Comparison of ENCODE assay signal across 9 cellular contexts in genomic region chr6:147651249-147652063, GRCh38.
A peak's percentile ranks its signal among the peaks of the same experiment; 100 is the strongest.
DNase-seq lines count a peak whose midpoint lies in the region; ATAC-seq and TF ChIP-seq lines count a peak whose summit lies in the region.
"Had no signal": no experiment of that assay in that cellular context is flagged by ENCODE, and none has a peak within 500 bp of the region (broad histone marks: within the 10 kb centered on the region; RNA-seq: fewer than 3 reads in every experiment).

No MANE protein-coding gene starts in this region.

- H3K9me3 ChIP-seq in WERI-Rb-1 (ENCODE audit: severe bottlenecking): no peaks in the 10 kb centered on the region
- H3K9me3 ChIP-seq in heart left ventricle: no peaks in the 10 kb centered on the region

- no peaks in the 10 kb centered on the region for H3K27me3 ChIP-seq in WERI-Rb-1 (ENCODE audit: insufficient read depth, low read depth, severe bottlenecking)
- no peaks in the 10 kb centered on the region for H3K27me3 ChIP-seq in heart left ventricle

- ATAC-seq in heart left ventricle: peak; percentile 89 to 92 (median 91)
- ATAC-seq in sciatic nerve: peak; percentile 93
- no peak for ATAC-seq in GM21447 (IDR thresholded peaks at IDR 0.05; ENCODE audit: unreplicated experiment)
- ATAC-seq in GM21737 (IDR thresholded peaks at IDR 0.05; ENCODE audit: unreplicated experiment): no peak

- DNase-seq in HS-27A (ENCODE audit: low read depth) (peak; percentile 34), WERI-Rb-1 (peak; percentile 46), heart left ventricle (peak in 4 of 5 donors; percentile 12 to 59 (median 42)), sciatic nerve (ENCODE audit: low spot score) (no peak), activated T-cell treated with anti-CD3 and anti-CD28 coated beads for 4 hours (no peak)
- no peak for DNase-seq in stimulated activated CD4-positive, alpha-beta T cell treated with anti-CD3 and anti-CD28 coated beads, Interleukin-2, amount 100 ng/mL, for 48 hours
- DNase-seq: HCEC 1CT had no signal

- H3K4me1 ChIP-seq in heart left ventricle: peaks cover 0 to 10% (median 5%) of the 10 kb centered on the region in 12 donors

- whole genome bisulfite sequencing in heart left ventricle, 4 donors: 50 to 61% (median 57%) methylated on average over 6 of the region's 6 CpGs

- intact Hi-C loops in heart left ventricle (cut with DNase I): loop anchor here (1.0 to 10.0 kb wide), 7 partner anchors 143 to 516 kb away; partner anchors contain the start of gene SAMD5 (in 7 of the 10)
- intact Hi-C loops in sciatic nerve (cut with DNase I): no loop called here

- no peak overlapping the region for H3K4me3 ChIP-seq in WERI-Rb-1 (ENCODE audit: low read depth, low read length)
- H3K4me3 ChIP-seq in heart left ventricle: no peak overlapping the region

- no peak for TF ChIP-seq POLR2A in heart left ventricle (IDR thresholded peaks at IDR 0.05)

- H3K36me3 ChIP-seq in WERI-Rb-1 (no peaks in the 10 kb centered on the region), heart left ventricle (no peaks in the 10 kb centered on the region)

- TF ChIP-seq CTCF in WERI-Rb-1 (IDR thresholded peaks at IDR 0.05; ENCODE audit: low read depth, low read length): peak; percentile 42; the same call in 1 of the 2 replicates
- peak; percentile 12 to 56 (median 42) for TF ChIP-seq CTCF in heart left ventricle (IDR thresholded peaks at IDR 0.05)

- H3K27ac ChIP-seq in WERI-Rb-1 (no peak overlapping the region), heart left ventricle (peak overlapping the region in 1 of 12 donors; percentile 7)

Comparison
In these comparisons a context has a peak if more than half of its experiments do, and no peak if none do; other contexts are left out.
1. DNase-seq: peak in HS-27A (single experiment), WERI-Rb-1 (single experiment) and heart left ventricle (4 of 5); none in sciatic nerve (single experiment), activated T-cell treated with anti-CD3 and anti-CD28 coated beads for 4 hours (single experiment) and stimulated activated CD4-positive, alpha-beta T cell treated with anti-CD3 and anti-CD28 coated beads, Interleukin-2, amount 100 ng/mL, for 48 hours (0 of 2).
2. ATAC-seq: peak in heart left ventricle (4 of 4) and sciatic nerve (single experiment); none in GM21447 (single experiment) and GM21737 (single experiment).